In genomic region chr10:104406715-104407517, GRCh38 we compare ENCODE assay signal across 8 cellular contexts. TPM values are rescaled to one million over a fixed set of nuclear protein-coding genes. Genes with fewer than 3 reads are reported as not detected.
DNase-seq lines count a peak whose midpoint lies in the region; ATAC-seq and TF ChIP-seq lines count a peak whose summit lies in the region.

No MANE protein-coding gene starts in this region.

- no peaks in the 10 kb centered on the region for H3K9me3 Mint-ChIP-seq in MCF 10A (ENCODE audit: unreplicated experiment)

- no peaks in the 10 kb centered on the region for H3K36me3 Mint-ChIP-seq in MCF 10A (ENCODE audit: insufficient read depth, unreplicated experiment)

- no TSS peak for BruUV-seq in MCF 10A (replicated peaks; lab: Mats Ljungman, UMichigan)

- no peak overlapping the region for H3K27ac Mint-ChIP-seq in MCF 10A (ENCODE audit: low read depth, unreplicated experiment)

- no peak for ATAC-seq in omental fat pad (ENCODE audit: low FRiP score)
- ATAC-seq in HG02763 (IDR thresholded peaks at IDR 0.05; ENCODE audit: unreplicated experiment): no peak
- no peak for ATAC-seq in HG03097 (IDR thresholded peaks at IDR 0.05; ENCODE audit: low FRiP score, unreplicated experiment)

- POLR2A ChIA-PET in MCF 10A (lab: Yijun Ruan, JAX): interaction anchor here (1.4 kb wide), 1 partner anchor 215 kb away, joined by 12 read pairs; no protein-coding TSS in a partner anchor

- no peaks in the 10 kb centered on the region for H3K27me3 Mint-ChIP-seq in MCF 10A (ENCODE audit: insufficient read depth, unreplicated experiment)

- CTCF ChIA-PET in MCF 10A (lab: Yijun Ruan, JAX): interaction anchor here (0.6 to 6.2 kb wide), 70 partner anchors 8 to 1974 kb away, joined by 3 to 155 read pairs (median 4); no protein-coding TSS in a partner anchor

- H3K4me3 Mint-ChIP-seq in MCF 10A (ENCODE audit: unreplicated experiment): no peak overlapping the region

- intact Hi-C loops in MCF 10A (cut with micrococcal nuclease): loop anchor here (1.0 to 10.0 kb wide), 4 partner anchors 174 to 518 kb away; no protein-coding TSS in a partner anchor

- TF ChIP-seq CTCF in LNCaP clone FGC (IDR thresholded peaks at IDR 0.05; ENCODE audit: control insufficient read depth, extremely low read depth, insufficient read depth) (peak; percentile 90), MCF 10A (IDR thresholded peaks at IDR 0.05; ENCODE audit: unreplicated experiment) (peak; percentile 64), omental fat pad (IDR thresholded peaks at IDR 0.05) (no peak)

- DNase-seq in DMS79 treated with DMSO at 0.1 percent for 48 hours (lab: John Stamatoyannopoulos, UW) (peak; percentile 1), DMS79 (lab: John Stamatoyannopoulos, UW) (no peak), LNCaP clone FGC (ENCODE audit: low read depth) (peak; percentile 42), MCF 10A (ENCODE audit: unreplicated experiment) (peak; percentile 55), middle frontal gyrus (ENCODE audit: extremely low spot score, low spot score) (peak; percentile 34), omental fat pad (ENCODE audit: low spot score) (no peak)

- H3K4me1 Mint-ChIP-seq in MCF 10A (ENCODE audit: insufficient read depth, unreplicated experiment): no peaks in the 10 kb centered on the region

- H3K4me3 ChIP-seq in LNCaP clone FGC (ENCODE audit: low read depth, low read length): no peak overlapping the region

RNA-seq across cellular contexts. Expression of gene CFAP58, which starts 53.3 kb away (rescaled TPM):
- 0.89 and 1.1 TPM in 2 replicates for total RNA-seq in MCF 10A (2022)
- total RNA-seq in omental fat pad: under 1 TPM; 0.19 to 0.95 (median 0.33) TPM

Comparison
In these comparisons a context has a peak if more than half of its experiments do, and no peak if none do; other contexts are left out.
1. DNase-seq: peak in DMS79 treated with DMSO at 0.1 percent for 48 hours (single experiment), LNCaP clone FGC (single experiment), MCF 10A (single experiment) and middle frontal gyrus (single experiment); none in DMS79 (single experiment) and omental fat pad (single experiment).
2. CTCF ChIP-seq: peak in LNCaP clone FGC (single experiment) and MCF 10A (single experiment); none in omental fat pad (0 of 3).